ENCODE assay signal across 8 cellular contexts in the genomic region with DNA sequence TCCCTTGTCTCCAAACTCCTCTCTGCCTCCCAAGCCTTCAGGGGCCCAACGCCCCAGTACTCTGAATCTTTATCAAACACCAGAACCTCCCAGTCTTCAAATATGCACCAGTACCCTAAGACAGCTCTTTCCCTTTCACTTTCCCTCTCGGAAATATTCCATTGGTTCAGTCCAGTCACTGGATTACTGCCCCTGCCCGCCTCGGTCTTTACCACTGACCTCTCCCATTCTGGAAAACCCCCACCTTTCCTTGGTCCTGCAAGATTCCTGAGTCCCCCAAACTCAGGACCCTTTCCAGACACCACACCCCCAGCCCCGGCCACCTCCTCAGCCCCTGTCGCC. TPM values are rescaled to one million over a fixed set of nuclear protein-coding genes. Genes with fewer than 3 reads are reported as not detected.
DNase-seq lines count a peak whose midpoint lies in the region; ATAC-seq and TF ChIP-seq lines count a peak whose summit lies in the region.

No MANE protein-coding gene starts in this region.

- H3K4me3 ChIP-seq in BJ (ENCODE audit: low read depth, low read length), result peak overlapping the region; percentile 99
- peak overlapping the region; percentile 83 for H3K4me3 ChIP-seq in Loucy (ENCODE audit: low read length, poor library complexity, severe bottlenecking)
- H3K4me3 ChIP-seq in breast epithelium, result peak overlapping the region; percentile 69 to 95 (median 73)
- peak overlapping the region; percentile 95 to 98 for H3K4me3 ChIP-seq in testis

- no peaks in the 10 kb centered on the region; the same call in 1 of the 2 replicates for H3K36me3 ChIP-seq in BJ (ENCODE audit: control insufficient read depth, insufficient read depth, low read length)
- H3K36me3 ChIP-seq in Loucy (ENCODE audit: insufficient read depth, low read length), result no peaks in the 10 kb centered on the region; the same call in 1 of the 2 replicates
- H3K36me3 ChIP-seq in breast epithelium, result no peaks in the 10 kb centered on the region
- H3K36me3 ChIP-seq in testis (ENCODE audit: low read depth, missing control alignments), result no peaks in the 10 kb centered on the region

- peaks cover 2% of the 10 kb centered on the region for H4K20me1 ChIP-seq in Loucy (ENCODE audit: insufficient read depth, low read length, poor library complexity, severe bottlenecking)

- DNase-seq in BJ (ENCODE audit: low read depth), result no peak
- DNase-seq in breast epithelium (ENCODE audit: low spot score in 2 of 2), result no peak
- DNase-seq in left lobe of liver (ENCODE audit: low spot score), result no peak
- no peak for DNase-seq in testis
- DNase-seq in AG08395 (ENCODE audit: low spot score), result no peak

- POLR2A ChIA-PET in BJ (lab: Charles Lee), result no interaction called here

- H3K4me1 ChIP-seq in Loucy (ENCODE audit: insufficient read depth, low read length, poor library complexity, severe bottlenecking) (no peaks in the 10 kb centered on the region), breast epithelium (no peaks in the 10 kb centered on the region), testis (no peaks in the 10 kb centered on the region)

- H3K79me2 ChIP-seq in Loucy (ENCODE audit: insufficient read depth, low read length), result peaks cover 22% of the 10 kb centered on the region

- ATAC-seq in left lobe of liver, result peak; percentile 60
- ATAC-seq in GM18520 (IDR thresholded peaks at IDR 0.05; ENCODE audit: unreplicated experiment), result no peak
- ATAC-seq in HG03571 (IDR thresholded peaks at IDR 0.05; ENCODE audit: unreplicated experiment), result no peak

- TF ChIP-seq POLR2A in breast epithelium (IDR thresholded peaks at IDR 0.05) (no peak), testis (IDR thresholded peaks at IDR 0.05) (no peak)

- H3K4me2 ChIP-seq in Loucy (ENCODE audit: low read depth, low read length, poor library complexity, severe bottlenecking), result peak overlapping the region; percentile 81

- H3K9me3 ChIP-seq in Loucy (ENCODE audit: insufficient read depth, low read depth, low read length) (no peaks in the 10 kb centered on the region), breast epithelium (no peaks in the 10 kb centered on the region), testis (no peaks in the 10 kb centered on the region)

- H3F3A ChIP-seq in Loucy (ENCODE audit: low read depth), result no peaks in the 10 kb centered on the region

- H3K9ac ChIP-seq in Loucy (ENCODE audit: low read depth, low read length, poor library complexity, severe bottlenecking), result peak overlapping the region; percentile 89

- H3K9me2 ChIP-seq in Loucy (replicated peaks; ENCODE audit: low read depth, low read length), result no peaks in the 10 kb centered on the region

- TF ChIP-seq CTCF in BJ (IDR thresholded peaks at IDR 0.05; ENCODE audit: insufficient read depth, low read depth, low read length), result no peak
- no peak for TF ChIP-seq CTCF in Loucy (conservative IDR thresholded peaks at IDR 0.05; ENCODE audit: low read length)
- no peak for TF ChIP-seq CTCF in breast epithelium (IDR thresholded peaks at IDR 0.05)
- TF ChIP-seq CTCF in testis (IDR thresholded peaks at IDR 0.05), result no peak

- intact Hi-C loops in breast epithelium (cut with DNase I; ENCODE audit: low total_unique reads), result no loop called here
- intact Hi-C loops in testis (cut with DNase I; ENCODE audit: low total_unique reads), result no loop called here

- H3K27ac ChIP-seq in breast epithelium, result peak overlapping the region; percentile 94 to 98
- peak overlapping the region; percentile 91 to 93 for H3K27ac ChIP-seq in testis

- CTCF ChIA-PET in BJ (lab: Yijun Ruan, JAX), result interaction anchor here (3.8 kb wide), 1 partner anchor 12 kb away, joined by 16 read pairs; no protein-coding TSS in a partner anchor

- no peak overlapping the region for H2AFZ ChIP-seq in Loucy (ENCODE audit: low read length)

- no peaks in the 10 kb centered on the region for H3K27me3 ChIP-seq in BJ (ENCODE audit: control insufficient read depth, insufficient read depth, low read length)
- H3K27me3 ChIP-seq in Loucy (ENCODE audit: insufficient read depth, low read length, poor library complexity, severe bottlenecking), result no peaks in the 10 kb centered on the region
- H3K27me3 ChIP-seq in breast epithelium, result no peaks in the 10 kb centered on the region
- no peaks in the 10 kb centered on the region for H3K27me3 ChIP-seq in testis

- 0 to 3% methylated on average over 6 of the region's 6 CpGs for WGBS in testis, 2 donors

RNA-seq across cellular contexts. Expression of gene C5orf15, which starts 0.7 kb away (rescaled TPM):
- polyA plus RNA-seq in BJ (2011; rRNA removed) (48.1 and 85.5 TPM in 2 replicates), testis (ENCODE audit: insufficient read depth, low read depth, low replicate concordance) (62.9 TPM)
- 14.9 and 15.5 TPM in 2 replicates for polyA minus RNA-seq in BJ (2011; rRNA and poly(A)+ RNA removed)
- total RNA-seq in breast epithelium (10 to 100 TPM; 40.6 to 68.9 (median 41.0) TPM), left lobe of liver (15.2 TPM), testis (10 to 100 TPM; 44.8 to 65.1 TPM)

RNA-seq across cellular contexts. Expression of gene VDAC1, which starts 37.1 kb away (rescaled TPM):
- polyA plus RNA-seq in BJ (2011; rRNA removed) (187 and 195 TPM in 2 replicates), testis (ENCODE audit: insufficient read depth, low read depth, low replicate concordance) (88.4 TPM)
- polyA minus RNA-seq in BJ (2011; rRNA and poly(A)+ RNA removed), result 59.9 and 81.0 TPM in 2 replicates
- total RNA-seq in breast epithelium (100 to 1,000 TPM; 113 to 141 (median 118) TPM), left lobe of liver (91.2 TPM), testis (100 to 1,000 TPM; 127 to 151 TPM)
